8 cellular contexts compared by ENCODE assay signal in the genomic region with DNA sequence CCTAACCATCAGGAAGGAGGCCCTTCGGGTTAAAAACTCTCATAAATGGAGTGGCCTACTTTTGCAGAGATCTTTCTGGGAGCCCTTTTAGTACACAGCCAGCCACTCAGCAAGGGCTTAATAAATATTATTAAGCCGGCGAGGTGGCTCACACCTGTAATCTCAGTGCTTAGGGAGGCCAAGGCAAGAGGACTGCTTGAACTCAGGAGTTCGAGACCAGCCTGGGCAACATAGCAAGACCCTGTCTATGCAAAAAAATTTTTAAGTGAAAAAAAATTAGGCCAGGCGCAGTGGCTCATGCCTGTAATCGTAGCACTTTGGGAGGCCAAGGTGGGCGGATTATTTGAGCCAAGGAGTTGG. TPM values are rescaled to one million over a fixed set of nuclear protein-coding genes. Genes with fewer than 3 reads are reported as not detected.
DNase-seq lines count a peak whose midpoint lies in the region; ATAC-seq and TF ChIP-seq lines count a peak whose summit lies in the region.

No MANE protein-coding gene starts in this region.

- no peak for TF ChIP-seq CTCF in AG04449 (IDR thresholded peaks at IDR 0.05; ENCODE audit: insufficient read depth, low read length, missing control alignments)

- no peak overlapping the region for H3K27ac Mint-ChIP-seq in central memory CD8-positive, alpha-beta T cell (ENCODE audit: low read depth)
- H3K27ac Mint-ChIP-seq in naive B cell: no peak overlapping the region

- H3K36me3 Mint-ChIP-seq in central memory CD8-positive, alpha-beta T cell (ENCODE audit: insufficient read depth): peaks cover 2% of the 10 kb centered on the region
- H3K36me3 Mint-ChIP-seq in naive B cell: no peaks in the 10 kb centered on the region

- CTCF ChIA-PET in AG04449 (lab: Yijun Ruan, JAX): interaction anchor here (1.5 to 2.9 kb wide), 4 partner anchors 60 to 72 kb away, joined by 3 to 15 read pairs (median 12); no protein-coding TSS in a partner anchor

- ATAC-seq in central memory CD8-positive, alpha-beta T cell (replicated peaks; ENCODE audit: extremely low read depth, poor library complexity, severe bottlenecking): no peak
- no peak for ATAC-seq in naive B cell (ENCODE audit: low read depth in 2 of 2)

- peak overlapping the region; percentile 29 for H3K4me3 ChIP-seq in AG04449 (ENCODE audit: low read depth, low read length)
- peak overlapping the region; percentile 26; the same call in 1 of the 2 replicates for H3K4me3 ChIP-seq in Jurkat, Clone E6-1 (ENCODE audit: low read length)

- H3K27me3 Mint-ChIP-seq in central memory CD8-positive, alpha-beta T cell: peaks cover 25% of the 10 kb centered on the region
- peaks cover 8 to 34% (median 26%) of the 10 kb centered on the region in 3 donors for H3K27me3 Mint-ChIP-seq in naive B cell

- POLR2A ChIA-PET in AG04449 (lab: Yijun Ruan, JAX): interaction anchor here (1.2 to 1.4 kb wide), 2 partner anchors 55 to 60 kb away, joined by 3 to 4 read pairs; no protein-coding TSS in a partner anchor

- peak overlapping the region; percentile 65 for H3K4me3 Mint-ChIP-seq in central memory CD8-positive, alpha-beta T cell
- H3K4me3 Mint-ChIP-seq in naive B cell: peak overlapping the region; percentile 68 to 86 (median 82)

- no peaks in the 10 kb centered on the region for H3K9me3 Mint-ChIP-seq in central memory CD8-positive, alpha-beta T cell
- no peaks in the 10 kb centered on the region for H3K9me3 Mint-ChIP-seq in naive B cell

- DNase-seq in AG04449 (ENCODE audit: low read depth, low spot score): no peak
- DNase-seq in Jurkat, Clone E6-1 (ENCODE audit: low read depth, low spot score): no peak
- DNase-seq in central memory CD8-positive, alpha-beta T cell (ENCODE audit: low spot score in 2 of 2): no peak
- DNase-seq in naive B cell: no peak
- no peak for DNase-seq in COLO668 (lab: John Stamatoyannopoulos, UW; ENCODE audit: unreplicated experiment)
- DNase-seq in NCI-H774 (lab: John Stamatoyannopoulos, UW): no peak
- no peak for DNase-seq in GM19240 (ENCODE audit: insufficient read length, low spot score)
- DNase-seq in NCI-H187 (lab: John Stamatoyannopoulos, UW): no peak

- peaks cover 16% of the 10 kb centered on the region for H3K4me1 Mint-ChIP-seq in central memory CD8-positive, alpha-beta T cell
- H3K4me1 Mint-ChIP-seq in naive B cell: peaks cover 14 to 19% (median 17%) of the 10 kb centered on the region in 3 donors

RNA-seq across cellular contexts. Expression of gene KANK2, which starts 0.8 kb away (rescaled TPM):
- 17.1 TPM for polyA plus RNA-seq in Jurkat, Clone E6-1 (2012; ENCODE audit: insufficient read depth, insufficient read length)
- under 1 TPM in 3 of 6 donors, not detected in 3; 0.09 to 0.57 (median 0.19) TPM for polyA plus RNA-seq in naive B cell (ENCODE audit: low read depth in 6 of 6)

RNA-seq across cellular contexts. Expression of gene ANGPTL8, which starts 41.3 kb away (rescaled TPM):
- not detected for polyA plus RNA-seq in Jurkat, Clone E6-1 (2012; ENCODE audit: insufficient read depth, insufficient read length)
- not detected for polyA plus RNA-seq in naive B cell (ENCODE audit: low read depth in 6 of 6)

RNA-seq across cellular contexts. Expression of gene SPC24, which starts 42.6 kb away (rescaled TPM):
- 61.8 TPM for polyA plus RNA-seq in Jurkat, Clone E6-1 (2012; ENCODE audit: insufficient read depth, insufficient read length)
- polyA plus RNA-seq in naive B cell (ENCODE audit: low read depth in 6 of 6): not detected
